10 cellular contexts compared by ENCODE assay signal in genomic region chr3:52516509-52517195, GRCh38. TPM values are rescaled to one million over a fixed set of nuclear protein-coding genes. Genes with fewer than 3 reads are reported as not detected.
"Had no signal": no experiment of that assay in that cellular context is flagged by ENCODE, and none has a peak within 500 bp of the region (broad histone marks: within the 10 kb centered on the region; RNA-seq: fewer than 3 reads in every experiment).

No MANE protein-coding gene starts in this region.

- H3K9me3 ChIP-seq: HAP-1 had no signal

- H3K4me1 ChIP-seq: HAP-1 had no signal

- H3K4me2 ChIP-seq: GM23338 had no signal

- H2AFZ ChIP-seq: GM23338 had no signal

- H3K27ac ChIP-seq: HL-60 had no signal

- H3K4me3 ChIP-seq: GM23338, HAP-1 had no signal

- H3K36me3 ChIP-seq: HAP-1 had no signal

- FAIRE-seq: HepG2 had no signal

- DNase-seq: H7, HFFc6 had no signal

- ATAC-seq: GM23338, HCT116, HepG2 had no signal

RNA-seq across cellular contexts. Expression of gene STAB1, which starts 21.5 kb away (rescaled TPM):
- total RNA-seq: H4, HFFc6, HT1080 had no signal
- polyA plus RNA-seq: IgD-negative memory B cell had no signal
